ENCODE assay signal across 8 cellular contexts in genomic region chr19:49106648-49107135, GRCh38. TPM values are rescaled to one million over a fixed set of nuclear protein-coding genes. Genes with fewer than 3 reads are reported as not detected.
DNase-seq lines count a peak whose midpoint lies in the region; ATAC-seq and TF ChIP-seq lines count a peak whose summit lies in the region.

No MANE protein-coding gene starts in this region.

- peaks cover 10 to 15% of the 10 kb centered on the region in 2 donors for H3K4me1 Mint-ChIP-seq in natural killer cell treated with Interleukin-12 subunit alpha and Interleukin-12 subunit beta and Interleukin-15 and Interleukin-18, amount 100 ng/mL, for 72 hours (ENCODE audit: low read depth in 2 of 2)

- H3K36me3 ChIP-seq in thyroid gland: peaks cover 56 to 68% of the 10 kb centered on the region in 2 donors

- H3K4me1 ChIP-seq in thyroid gland: no peaks in the 10 kb centered on the region

- no peaks in the 10 kb centered on the region for H3K27me3 ChIP-seq in thyroid gland

- H3K9me3 Mint-ChIP-seq in natural killer cell treated with Interleukin-12 subunit alpha and Interleukin-12 subunit beta and Interleukin-15 and Interleukin-18, amount 100 ng/mL, for 72 hours: no peaks in the 10 kb centered on the region

- no peaks in the 10 kb centered on the region for H3K9me3 ChIP-seq in thyroid gland

- H3K4me3 ChIP-seq in thyroid gland (replicated peaks in 1 of 3): no peak overlapping the region

- TF ChIP-seq CTCF in thyroid gland (IDR thresholded peaks at IDR 0.05): peak; percentile 33 to 78 (median 44)

- H3K36me3 Mint-ChIP-seq in natural killer cell treated with Interleukin-12 subunit alpha and Interleukin-12 subunit beta and Interleukin-15 and Interleukin-18, amount 100 ng/mL, for 72 hours: peaks cover 25% of the 10 kb centered on the region

- TF ChIP-seq POLR2A in thyroid gland (IDR thresholded peaks at IDR 0.05): no peak

- H3K27ac ChIP-seq in thyroid gland: no peak overlapping the region

- ATAC-seq in natural killer cell treated with Interleukin-12 subunit alpha and Interleukin-12 subunit beta and Interleukin-15 and Interleukin-18, amount 100 ng/mL, for 72 hours: peak; percentile 49 to 57
- ATAC-seq in GM21381 (IDR thresholded peaks at IDR 0.05; ENCODE audit: unreplicated experiment): no peak

- peak overlapping the region in 1 of 2 donors; percentile 24 for H3K27ac Mint-ChIP-seq in natural killer cell treated with Interleukin-12 subunit alpha and Interleukin-12 subunit beta and Interleukin-15 and Interleukin-18, amount 100 ng/mL, for 72 hours

- H3K27me3 Mint-ChIP-seq in natural killer cell treated with Interleukin-12 subunit alpha and Interleukin-12 subunit beta and Interleukin-15 and Interleukin-18, amount 100 ng/mL, for 72 hours: no peaks in the 10 kb centered on the region

- intact Hi-C loops in thyroid gland (cut with DNase I): no loop called here

- H3K4me3 Mint-ChIP-seq in natural killer cell treated with Interleukin-12 subunit alpha and Interleukin-12 subunit beta and Interleukin-15 and Interleukin-18, amount 100 ng/mL, for 72 hours: no peak overlapping the region

- WGBS in thyroid gland, 2 donors: 70 to 72% methylated on average over 12 of the region's 12 CpGs

- DNase-seq in NCI-H2029 (lab: John Stamatoyannopoulos, UW) (peak; percentile 34), NCI-H2029 treated with DMSO at 0.1 percent for 48 hours (lab: John Stamatoyannopoulos, UW) (no peak), NCI-H526 (lab: John Stamatoyannopoulos, UW) (peak; percentile 28 to 76), epidermal melanocyte (ENCODE audit: insufficient read length, low spot score) (peak; percentile 34), thyroid gland (peak; percentile 44 to 56)
- peak in 2 of 3 experiments; percentile 39 to 59 for DNase-seq in activated CD8-positive, alpha-beta memory T cell treated with anti-CD3 and anti-CD28 coated beads for 48 hours (ENCODE audit: low read depth in 2 of 3, low spot score in 2 of 3)
- DNase-seq in natural killer cell treated with Interleukin-12 subunit alpha and Interleukin-12 subunit beta and Interleukin-15 and Interleukin-18, amount 100 ng/mL, for 72 hours (ENCODE audit: low spot score): no peak

RNA-seq across cellular contexts. Expression of gene LIN7B, which starts 7.5 kb away (rescaled TPM):
- 1 to 10 TPM; 6.0 to 6.1 TPM for total RNA-seq in natural killer cell treated with Interleukin-12 subunit alpha and Interleukin-12 subunit beta and Interleukin-15 and Interleukin-18, amount 100 ng/mL, for 72 hours
- total RNA-seq in thyroid gland: 10 to 100 TPM; 10.5 to 17.7 (median 13.8) TPM

RNA-seq across cellular contexts. Expression of gene C19orf73, which starts 12.3 kb away (rescaled TPM):
- 1 to 10 TPM in 1 of 2 donors, under 1 TPM in 1; 0.95 to 2.9 TPM for total RNA-seq in natural killer cell treated with Interleukin-12 subunit alpha and Interleukin-12 subunit beta and Interleukin-15 and Interleukin-18, amount 100 ng/mL, for 72 hours
- total RNA-seq in thyroid gland: 10 to 100 TPM in 1 of 4 donors, 1 to 10 TPM in 3; 1.7 to 13.4 (median 6.1) TPM

RNA-seq across cellular contexts. Expression of gene PPFIA3, which starts 12.7 kb away (rescaled TPM):
- 10 to 100 TPM in 1 of 2 donors, 1 to 10 TPM in 1; 7.0 to 11.3 TPM for total RNA-seq in natural killer cell treated with Interleukin-12 subunit alpha and Interleukin-12 subunit beta and Interleukin-15 and Interleukin-18, amount 100 ng/mL, for 72 hours
- total RNA-seq in thyroid gland: 1 to 10 TPM; 4.6 to 7.4 (median 5.3) TPM

RNA-seq across cellular contexts. Expression of gene SNRNP70, which starts 21.4 kb away (rescaled TPM):
- 100 to 1,000 TPM; 185 to 346 TPM for total RNA-seq in natural killer cell treated with Interleukin-12 subunit alpha and Interleukin-12 subunit beta and Interleukin-15 and Interleukin-18, amount 100 ng/mL, for 72 hours
- total RNA-seq in thyroid gland: 100 to 1,000 TPM; 253 to 388 (median 305) TPM

RNA-seq across cellular contexts. Expression of gene KCNA7, which starts 34.2 kb away (rescaled TPM):
- total RNA-seq in natural killer cell treated with Interleukin-12 subunit alpha and Interleukin-12 subunit beta and Interleukin-15 and Interleukin-18, amount 100 ng/mL, for 72 hours: not detected
- total RNA-seq in thyroid gland: not detected

Comparison
In these comparisons a context has a peak if more than half of its experiments do, and no peak if none do; other contexts are left out.
1. DNase-seq: peak in NCI-H2029 (single experiment), NCI-H526 (2 of 2), activated CD8-positive, alpha-beta memory T cell treated with anti-CD3 and anti-CD28 coated beads for 48 hours (2 of 3), epidermal melanocyte (single experiment) and thyroid gland (2 of 2); none in NCI-H2029 treated with DMSO at 0.1 percent for 48 hours (single experiment) and natural killer cell treated with Interleukin-12 subunit alpha and Interleukin-12 subunit beta and Interleukin-15 and Interleukin-18, amount 100 ng/mL, for 72 hours (single experiment).